ENCODE assay signal across 8 cellular contexts in the genomic region with DNA sequence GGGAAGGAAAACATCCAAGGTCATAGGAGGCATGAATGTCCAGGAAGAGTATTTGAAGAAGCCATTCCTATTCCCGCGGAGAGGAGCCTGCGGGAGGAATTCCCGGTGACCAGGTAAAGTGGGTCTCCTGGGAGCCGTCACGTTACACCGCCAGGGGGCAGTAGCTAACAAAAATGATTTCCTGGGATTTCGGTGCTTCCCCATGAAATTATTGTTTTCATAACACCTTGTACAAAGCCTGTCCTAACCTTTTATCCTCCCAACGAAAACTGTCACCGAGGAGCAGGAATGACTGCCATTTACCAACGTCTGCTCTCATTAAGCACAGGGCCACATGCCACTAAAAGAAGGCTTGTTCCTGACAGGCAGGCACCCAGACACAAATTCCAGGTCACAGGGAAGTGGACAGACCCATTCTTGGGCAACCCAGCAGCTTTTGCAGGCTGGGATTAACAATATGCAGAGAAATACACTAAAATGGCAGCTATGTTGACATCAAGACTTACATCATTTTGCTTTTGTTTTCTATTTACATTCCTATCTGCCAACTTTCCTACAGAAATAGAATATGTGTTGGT. TPM values are rescaled to one million over a fixed set of nuclear protein-coding genes. Genes with fewer than 3 reads are reported as not detected.
A peak's percentile ranks its signal among the peaks of the same experiment; 100 is the strongest.
DNase-seq lines count a peak whose midpoint lies in the region; ATAC-seq and TF ChIP-seq lines count a peak whose summit lies in the region.

No MANE protein-coding gene starts in this region.

- no peak overlapping the region for H3K4me3 Mint-ChIP-seq in Caco-2 (ENCODE audit: unreplicated experiment)
- no peak overlapping the region for H3K4me3 Mint-ChIP-seq in immature natural killer cell
- no peak overlapping the region for H3K4me3 Mint-ChIP-seq in stimulated activated memory B cell treated with anti-CD40 and anti-IgM and Interleukin-4, amounts not matched to agents 10 μg/mL and 1 μg/mL and 100 μg/mL, for 72 hours

- H3K4me1 ChIP-seq in Caco-2 = no peaks in the 10 kb centered on the region
- H3K4me1 ChIP-seq in effector memory CD4-positive, alpha-beta T cell (ENCODE audit: control insufficient read depth, insufficient read depth, low read length, poor library complexity, severe bottlenecking) = no peaks in the 10 kb centered on the region

- no peaks in the 10 kb centered on the region; the same call in 1 of the 2 replicates for H3K36me3 ChIP-seq in Caco-2 (ENCODE audit: control insufficient read depth, insufficient read depth, low read length)
- no peaks in the 10 kb centered on the region for H3K36me3 ChIP-seq in effector memory CD4-positive, alpha-beta T cell (ENCODE audit: control insufficient read depth, insufficient read depth, low read length)

- H3K27me3 ChIP-seq in Caco-2 (replicated peaks; ENCODE audit: control insufficient read depth, insufficient read depth, low read length) (no peaks in the 10 kb centered on the region), dorsolateral prefrontal cortex (no peaks in the 10 kb centered on the region)
- H3K27me3 ChIP-seq in effector memory CD4-positive, alpha-beta T cell (replicated peaks; ENCODE audit: control insufficient read depth, insufficient read depth, low read length, poor library complexity, severe bottlenecking) = no peaks in the 10 kb centered on the region

- intact Hi-C loops in Caco-2 (cut with micrococcal nuclease; ENCODE audit: unreplicated experiment) (loop anchor here (5.0 kb wide), 1 partner anchor 43 kb away; the partner anchor contains the start of gene CTSL), dorsolateral prefrontal cortex (cut with DNase I) (loop anchor here (5.0 to 10.0 kb wide), 5 partner anchors 43 to 1318 kb away; partner anchors contain the start of genes CDK20 (in 1 of the 2) and CTSL (in 1 of the 2))

- no peak overlapping the region for H3K4me3 ChIP-seq in Caco-2 (ENCODE audit: low read depth, low read length)
- H3K4me3 ChIP-seq in dorsolateral prefrontal cortex = peak overlapping the region in 2 of 59 donors; percentile 10 to 16
- no peak overlapping the region for H3K4me3 ChIP-seq in effector memory CD4-positive, alpha-beta T cell (ENCODE audit: insufficient read depth, low read depth, low read length, poor library complexity, severe bottlenecking)

- H3K27me3 Mint-ChIP-seq in Caco-2 (ENCODE audit: insufficient read depth, unreplicated experiment) (no peaks in the 10 kb centered on the region), immature natural killer cell (ENCODE audit: low read depth in 3 of 3) (peaks cover 3 to 6% (median 4%) of the 10 kb centered on the region in 3 donors)
- H3K27me3 Mint-ChIP-seq in stimulated activated memory B cell treated with anti-CD40 and anti-IgM and Interleukin-4, amounts not matched to agents 10 μg/mL and 1 μg/mL and 100 μg/mL, for 72 hours = no peaks in the 10 kb centered on the region

- no peaks in the 10 kb centered on the region for H3K4me1 Mint-ChIP-seq in Caco-2 (ENCODE audit: low read depth, unreplicated experiment)
- peaks cover 7 to 8% of the 10 kb centered on the region in 2 donors for H3K4me1 Mint-ChIP-seq in immature natural killer cell
- H3K4me1 Mint-ChIP-seq in stimulated activated memory B cell treated with anti-CD40 and anti-IgM and Interleukin-4, amounts not matched to agents 10 μg/mL and 1 μg/mL and 100 μg/mL, for 72 hours = peaks cover 7% of the 10 kb centered on the region

- H3K27ac Mint-ChIP-seq in Caco-2 (ENCODE audit: unreplicated experiment) (no peak overlapping the region), immature natural killer cell (peak overlapping the region in 1 of 6 donors; percentile 39)
- no peak overlapping the region for H3K27ac Mint-ChIP-seq in stimulated activated memory B cell treated with anti-CD40 and anti-IgM and Interleukin-4, amounts not matched to agents 10 μg/mL and 1 μg/mL and 100 μg/mL, for 72 hours

- H3K9me3 Mint-ChIP-seq in Caco-2 (ENCODE audit: unreplicated experiment) (no peaks in the 10 kb centered on the region), immature natural killer cell (no peaks in the 10 kb centered on the region)
- H3K9me3 Mint-ChIP-seq in stimulated activated memory B cell treated with anti-CD40 and anti-IgM and Interleukin-4, amounts not matched to agents 10 μg/mL and 1 μg/mL and 100 μg/mL, for 72 hours = peaks cover 4% of the 10 kb centered on the region

- H3K27ac ChIP-seq in dorsolateral prefrontal cortex = peak overlapping the region in 32 of 59 donors; percentile 6 to 84 (median 64)
- H3K27ac ChIP-seq in effector memory CD4-positive, alpha-beta T cell (ENCODE audit: insufficient read depth, low read length, poor library complexity, severe bottlenecking) = no peak overlapping the region

- peak in 1 of 2 experiments; percentile 53 for DNase-seq in Caco-2
- peak; percentile 36 for DNase-seq in M059J (ENCODE audit: low read depth)
- DNase-seq in dorsolateral prefrontal cortex = peak in 6 of 10 donors; percentile 26 to 69 (median 63)
- DNase-seq in mesenteric fat pad (ENCODE audit: low spot score) = peak; percentile 65
- DNase-seq in effector memory CD4-positive, alpha-beta T cell = no peak
- no peak for DNase-seq in immature natural killer cell

- POLR2A ChIA-PET in Caco-2 (lab: Charles Lee) = interaction anchor here (0.5 kb wide), 1 partner anchor 41 kb away, joined by 3 read pairs; no protein-coding TSS in a partner anchor

- ATAC-seq in GM21515 (IDR thresholded peaks at IDR 0.05; ENCODE audit: unreplicated experiment) = no peak
- no peak for ATAC-seq in stimulated activated memory B cell treated with anti-CD40 and anti-IgM and Interleukin-4, amounts not matched to agents 10 μg/mL and 1 μg/mL and 100 μg/mL, for 72 hours

- TF ChIP-seq CTCF in Caco-2 (IDR thresholded peaks at IDR 0.05; ENCODE audit: insufficient read depth in 1 of 2, low read depth in 1 of 2, low read length in 1 of 2, severe bottlenecking in 1 of 2, unreplicated experiment in 1 of 2) (peak; percentile 39 to 57), dorsolateral prefrontal cortex (IDR thresholded peaks at IDR 0.05 in 54 of 56, conservative IDR thresholded peaks at IDR 0.05 in 2 of 56; ENCODE audit: low read depth in 1 of 56, partially characterized antibody in 56 of 56) (peak; percentile 61 to 94 (median 87))

- BruUV-seq in Caco-2 (replicated peaks; lab: Mats Ljungman, UMichigan) = no TSS peak

- H3K9me3 ChIP-seq in Caco-2 = no peaks in the 10 kb centered on the region
- H3K9me3 ChIP-seq in effector memory CD4-positive, alpha-beta T cell (ENCODE audit: control insufficient read depth, low read length) = no peaks in the 10 kb centered on the region

- CTCF ChIA-PET in Caco-2 (lab: Charles Lee) = interaction anchor here (1.1 kb wide), 1 partner anchor 42 kb away, joined by 4 read pairs; the partner anchor contains the start of gene CTSL

- H3K36me3 Mint-ChIP-seq in Caco-2 (ENCODE audit: insufficient read depth, unreplicated experiment) = peaks cover 23% of the 10 kb centered on the region
- no peaks in the 10 kb centered on the region for H3K36me3 Mint-ChIP-seq in immature natural killer cell
- no peaks in the 10 kb centered on the region for H3K36me3 Mint-ChIP-seq in stimulated activated memory B cell treated with anti-CD40 and anti-IgM and Interleukin-4, amounts not matched to agents 10 μg/mL and 1 μg/mL and 100 μg/mL, for 72 hours

RNA-seq across cellular contexts. Expression of gene CTSL, which starts 41.2 kb away (rescaled TPM):
- total RNA-seq in Caco-2 (2022) (40.2 and 50.1 TPM in 2 replicates), dorsolateral prefrontal cortex (100 to 1,000 TPM in 1 of 120 experiments, 10 to 100 TPM in 119; 39.8 to 104 (median 62.7) TPM), mesenteric fat pad (729 TPM)
- total RNA-seq in M059J (2014; rRNA removed; shearing (Covaris generic)) = 174 and 202 TPM in 2 replicates
- polyA plus RNA-seq in immature natural killer cell = under 1 TPM in 1 of 3 donors, not detected in 2; 0.49 TPM

Comparison
In these comparisons a context has a peak if more than half of its experiments do, and no peak if none do; other contexts are left out.
1. DNase-seq: peak in M059J (single experiment), dorsolateral prefrontal cortex (6 of 10) and mesenteric fat pad (single experiment); none in effector memory CD4-positive, alpha-beta T cell (0 of 3) and immature natural killer cell (0 of 3).